In genomic region chr1:165449121-165449520, GRCh38 we compare ENCODE assay signal across 36 cellular contexts. TPM values are rescaled to one million over a fixed set of nuclear protein-coding genes. Genes with fewer than 3 reads are reported as not detected.
"Had no signal": no experiment of that assay in that cellular context is flagged by ENCODE, and none has a peak within 500 bp of the region (broad histone marks: within the 10 kb centered on the region; RNA-seq: fewer than 3 reads in every experiment).

No MANE protein-coding gene starts in this region.

- H3K4me1 Mint-ChIP-seq: activated B cell treated with CpG ODN at 0.5 μM for 24 hours; activated CD4-positive, alpha-beta T cell treated with anti-CD3 and anti-CD28 coated beads, Interleukin-2, amount 10 ng/mL, durations not matched to agents 24 days and 14 days; activated CD8-positive, alpha-beta memory T cell treated with anti-CD3 and anti-CD28 coated beads, Interleukin-2, amount 10 ng/mL, durations not matched to agents 7 days and 5 days; activated naive CD4-positive, alpha-beta T cell treated with anti-CD3 and anti-CD28 coated beads, Interleukin-2, amount 50 U/mL, for 24 hours; activated naive CD8-positive, alpha-beta T cell treated with anti-CD3 and anti-CD28 coated beads for 36 hours; activated naive CD8-positive, alpha-beta T cell treated with anti-CD3 and anti-CD28 coated beads, Interleukin-2, amount 50 U/mL, for 24 hours had no signal

- H3K27ac ChIP-seq: adrenal gland, body of pancreas, esophagus muscularis mucosa, foreskin keratinocyte, gastrocnemius medialis, heart left ventricle, WERI-Rb-1 had no signal

- H3K4me3 Mint-ChIP-seq: activated B cell treated with CpG ODN at 0.5 μM for 24 hours; activated CD4-positive, alpha-beta memory T cell treated with anti-CD3 and anti-CD28 coated beads for 36 hours; activated CD4-positive, alpha-beta T cell treated with anti-CD3 and anti-CD28 coated beads, Interleukin-2, amount 10 ng/mL, durations not matched to agents 24 days and 14 days; activated CD8-positive, alpha-beta memory T cell treated with anti-CD3 and anti-CD28 coated beads, Interleukin-2, amount 10 ng/mL, durations not matched to agents 7 days and 5 days; activated CD8-positive, alpha-beta T cell treated with anti-CD3 and anti-CD28 coated beads, Interleukin-2, amount 10 ng/mL, durations not matched to agents 7 days and 5 days; activated naive CD4-positive, alpha-beta T cell treated with anti-CD3 and anti-CD28 coated beads for 36 hours; activated naive CD4-positive, alpha-beta T cell treated with anti-CD3 and anti-CD28 coated beads, Interleukin-2, amount 50 U/mL, for 24 hours; activated naive CD8-positive, alpha-beta T cell treated with anti-CD3 and anti-CD28 coated beads for 36 hours; activated naive CD8-positive, alpha-beta T cell treated with anti-CD3 and anti-CD28 coated beads, Interleukin-2, amount 50 U/mL, for 24 hours; activated T-helper 1 cell treated with anti-CD3 and anti-CD28 coated beads, Interleukin-12 subunit alpha, Interleukin-12 subunit beta, Interleukin-2, Interleukin-4 antibody, amounts not matched to agents 30 ng/mL and 10 ng/mL and 1 ng/mL, durations not matched to agents 14 hours and 24 hours and 36 hours; effector memory CD8-positive, alpha-beta T cell; T-helper 2 cell treated with Interferon-gamma antibody and Interleukin-4, amounts not matched to agents 5 μg/mL and 100 μg/mL, for 36 hours had no signal

- ATAC-seq: activated CD4-positive, CD25-positive, alpha-beta regulatory T cell treated with anti-CD3 and anti-CD28 coated beads, Interleukin-2, amount 50 U/mL, for 24 hours; activated CD8-positive, alpha-beta memory T cell treated with anti-CD3 and anti-CD28 coated beads, Interleukin-2, amount 10 ng/mL, durations not matched to agents 7 days and 5 days; activated CD8-positive, alpha-beta T cell treated with anti-CD3 and anti-CD28 coated beads, Interleukin-2, amount 10 ng/mL, durations not matched to agents 7 days and 5 days; activated naive CD8-positive, alpha-beta T cell treated with anti-CD3 and anti-CD28 coated beads, Interleukin-2, amount 50 U/mL, for 24 hours; body of pancreas; effector memory CD8-positive, alpha-beta T cell; foreskin keratinocyte; gastrocnemius medialis; heart left ventricle had no signal

- H3K4me3 ChIP-seq: adrenal gland, body of pancreas, esophagus muscularis mucosa, gastrocnemius medialis, heart left ventricle had no signal

- H3K27me3 ChIP-seq: gastrocnemius medialis had no signal

- H3K36me3 ChIP-seq: adrenal gland, esophagus muscularis mucosa, gastrocnemius medialis, heart left ventricle had no signal

- H3K27ac Mint-ChIP-seq: activated B cell treated with CpG ODN at 0.5 μM for 24 hours; activated CD4-positive, alpha-beta memory T cell treated with anti-CD3 and anti-CD28 coated beads for 36 hours; activated CD4-positive, alpha-beta T cell treated with anti-CD3 and anti-CD28 coated beads, Interleukin-2, amount 10 ng/mL, durations not matched to agents 24 days and 14 days; activated CD8-positive, alpha-beta memory T cell treated with anti-CD3 and anti-CD28 coated beads, Interleukin-2, amount 10 ng/mL, durations not matched to agents 7 days and 5 days; activated CD8-positive, alpha-beta T cell treated with anti-CD3 and anti-CD28 coated beads, Interleukin-2, amount 10 ng/mL, durations not matched to agents 7 days and 5 days; activated naive CD4-positive, alpha-beta T cell treated with anti-CD3 and anti-CD28 coated beads for 36 hours; activated naive CD4-positive, alpha-beta T cell treated with anti-CD3 and anti-CD28 coated beads, Interleukin-2, amount 50 U/mL, for 24 hours; activated naive CD8-positive, alpha-beta T cell treated with anti-CD3 and anti-CD28 coated beads for 36 hours; activated naive CD8-positive, alpha-beta T cell treated with anti-CD3 and anti-CD28 coated beads, Interleukin-2, amount 50 U/mL, for 24 hours; activated T-helper 1 cell treated with anti-CD3 and anti-CD28 coated beads, Interleukin-12 subunit alpha, Interleukin-12 subunit beta, Interleukin-2, Interleukin-4 antibody, amounts not matched to agents 30 ng/mL and 10 ng/mL and 1 ng/mL, durations not matched to agents 14 hours and 24 hours and 36 hours; activated T-helper 2 cell treated with anti-CD3 and anti-CD28 coated beads, Interferon-gamma antibody, Interleukin-2, Interleukin-4, amounts not matched to agents 10 μg/mL and 5 μg/mL and 100 μg/mL, durations not matched to agents 14 hours and 24 hours and 36 hours; effector memory CD8-positive, alpha-beta T cell; T-helper 2 cell treated with Interferon-gamma antibody and Interleukin-4, amounts not matched to agents 5 μg/mL and 100 μg/mL, for 36 hours had no signal

- H3K36me3 Mint-ChIP-seq: activated CD4-positive, alpha-beta memory T cell treated with anti-CD3 and anti-CD28 coated beads for 36 hours; activated naive CD4-positive, alpha-beta T cell treated with anti-CD3 and anti-CD28 coated beads, Interleukin-2, amount 50 U/mL, for 24 hours; activated naive CD8-positive, alpha-beta T cell treated with anti-CD3 and anti-CD28 coated beads for 36 hours had no signal

- H3K9me3 Mint-ChIP-seq: activated B cell treated with CpG ODN at 0.5 μM for 24 hours; activated CD4-positive, alpha-beta memory T cell treated with anti-CD3 and anti-CD28 coated beads for 36 hours; activated naive CD4-positive, alpha-beta T cell treated with anti-CD3 and anti-CD28 coated beads for 36 hours; activated naive CD4-positive, alpha-beta T cell treated with anti-CD3 and anti-CD28 coated beads, Interleukin-2, amount 50 U/mL, for 24 hours; activated naive CD8-positive, alpha-beta T cell treated with anti-CD3 and anti-CD28 coated beads for 36 hours; activated naive CD8-positive, alpha-beta T cell treated with anti-CD3 and anti-CD28 coated beads, Interleukin-2, amount 50 U/mL, for 24 hours; activated T-helper 1 cell treated with anti-CD3 and anti-CD28 coated beads, Interleukin-12 subunit alpha, Interleukin-12 subunit beta, Interleukin-2, Interleukin-4 antibody, amounts not matched to agents 30 ng/mL and 10 ng/mL and 1 ng/mL, durations not matched to agents 14 hours and 24 hours and 36 hours; activated T-helper 2 cell treated with anti-CD3 and anti-CD28 coated beads, Interferon-gamma antibody, Interleukin-2, Interleukin-4, amounts not matched to agents 10 μg/mL and 5 μg/mL and 100 μg/mL, durations not matched to agents 14 hours and 24 hours and 36 hours; effector memory CD8-positive, alpha-beta T cell; T-helper 2 cell treated with Interferon-gamma antibody and Interleukin-4, amounts not matched to agents 5 μg/mL and 100 μg/mL, for 36 hours had no signal

- DNase-seq: activated B cell treated with CpG ODN at 0.5 μM for 24 hours; activated CD4-positive, alpha-beta memory T cell treated with anti-CD3 and anti-CD28 coated beads for 36 hours; activated CD4-positive, alpha-beta T cell treated with anti-CD3 and anti-CD28 coated beads, Interleukin-2, amount 10 ng/mL, durations not matched to agents 24 days and 14 days; activated CD8-positive, alpha-beta memory T cell treated with anti-CD3 and anti-CD28 coated beads, Interleukin-2, amount 10 ng/mL, durations not matched to agents 7 days and 5 days; activated CD8-positive, alpha-beta memory T cell treated with anti-CD3 and anti-CD28 coated beads, Interleukin-2, amount 50 U/mL, for 4 hours; activated CD8-positive, alpha-beta T cell treated with anti-CD3 and anti-CD28 coated beads, Interleukin-2, amount 10 ng/mL, durations not matched to agents 7 days and 5 days; activated effector memory CD4-positive, alpha-beta T cell treated with anti-CD3 and anti-CD28 coated beads, Interleukin-2, amount 50 U/mL, for 16 hours; activated naive CD4-positive, alpha-beta T cell treated with anti-CD3 and anti-CD28 coated beads for 36 hours; activated naive CD8-positive, alpha-beta T cell treated with anti-CD3 and anti-CD28 coated beads for 36 hours; activated naive CD8-positive, alpha-beta T cell treated with anti-CD3 and anti-CD28 coated beads, Interleukin-2, amount 50 U/mL, for 24 hours; activated T-cell treated with anti-CD3 and anti-CD28 coated beads, Interleukin-2, amount 50 U/mL, for 1 hour; activated T-cell treated with anti-CD3 and anti-CD28 coated beads, Interleukin-2, amount 50 U/mL, for 48 hours; adrenal gland; amygdala; aorta; body of pancreas; caudate nucleus; cortex of kidney; dermis blood vessel endothelial cell; effector CD4-positive, alpha-beta T cell; effector memory CD8-positive, alpha-beta T cell; erythroblast; foreskin keratinocyte; gastrocnemius medialis; glutamatergic neuron; heart left ventricle; T1000; WERI-Rb-1 had no signal

- H3K4me1 ChIP-seq: foreskin keratinocyte had no signal

RNA-seq across cellular contexts. Expression of gene RXRG, which starts 4.2 kb away (rescaled TPM):
- total RNA-seq: activated B cell treated with CpG ODN at 0.5 μM for 24 hours; activated CD4-positive, alpha-beta T cell treated with anti-CD3 and anti-CD28 coated beads, Interleukin-2, amount 10 ng/mL, durations not matched to agents 24 days and 14 days; activated CD8-positive, alpha-beta memory T cell treated with anti-CD3 and anti-CD28 coated beads for 36 hours; activated CD8-positive, alpha-beta memory T cell treated with anti-CD3 and anti-CD28 coated beads, Interleukin-2, amount 10 ng/mL, durations not matched to agents 7 days and 5 days; activated CD8-positive, alpha-beta T cell treated with anti-CD3 and anti-CD28 coated beads, Interleukin-2, amount 10 ng/mL, durations not matched to agents 7 days and 5 days; activated naive CD4-positive, alpha-beta T cell treated with anti-CD3 and anti-CD28 coated beads for 36 hours; activated T-helper 1 cell treated with anti-CD3 and anti-CD28 coated beads, Interleukin-12 subunit alpha, Interleukin-12 subunit beta, Interleukin-2, Interleukin-4 antibody, amounts not matched to agents 30 ng/mL and 10 ng/mL and 1 ng/mL, durations not matched to agents 14 hours and 24 hours and 36 hours; activated T-helper 2 cell treated with anti-CD3 and anti-CD28 coated beads, Interferon-gamma antibody, Interleukin-2, Interleukin-4, amounts not matched to agents 10 μg/mL and 5 μg/mL and 100 μg/mL, durations not matched to agents 14 hours and 24 hours and 36 hours; chondrocyte; dermis blood vessel endothelial cell; foreskin keratinocyte had no signal
- polyA plus RNA-seq: foreskin keratinocyte had no signal
